Comparison of ENCODE assay signal across 39 cellular contexts in the genomic region with DNA sequence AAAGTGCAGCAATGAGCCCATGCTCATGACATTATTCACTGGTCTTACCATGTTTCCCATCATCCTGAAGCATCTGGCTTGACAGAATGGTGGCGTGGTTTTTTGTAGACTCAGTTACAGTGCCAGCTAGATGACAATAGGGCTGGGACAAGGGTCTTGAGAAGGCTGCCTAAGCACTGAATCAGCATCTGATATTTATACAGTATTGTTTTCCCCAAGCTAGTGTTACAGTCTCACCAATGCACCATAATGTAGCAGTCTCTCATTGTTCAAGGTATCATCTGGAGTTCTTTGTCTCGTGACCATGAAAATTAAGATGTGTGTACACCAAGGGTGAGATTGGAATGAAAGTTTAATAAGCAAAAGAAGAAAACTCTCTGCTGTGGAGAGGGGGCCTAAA. TPM values are rescaled to one million over a fixed set of nuclear protein-coding genes. Genes with fewer than 3 reads are reported as not detected.
"Had no signal": no experiment of that assay in that cellular context is flagged by ENCODE, and none has a peak within 500 bp of the region (broad histone marks: within the 10 kb centered on the region; RNA-seq: fewer than 3 reads in every experiment).

No MANE protein-coding gene starts in this region.

- H3K36me3 ChIP-seq: adrenal gland, ascending aorta, brain microvascular endothelial cell, breast epithelium, cardiac muscle cell had no signal

- H3K4me3 Mint-ChIP-seq: activated naive CD4-positive, alpha-beta T cell treated with anti-CD3 and anti-CD28 coated beads for 36 hours; activated naive CD4-positive, alpha-beta T cell treated with anti-CD3 and anti-CD28 coated beads, Interleukin-2, amount 10 ng/mL, durations not matched to agents 7 days and 5 days; activated naive CD4-positive, alpha-beta T cell treated with anti-CD3 and anti-CD28 coated beads, Interleukin-2, amount 50 U/mL, for 24 hours; activated naive CD8-positive, alpha-beta T cell; activated naive CD8-positive, alpha-beta T cell treated with anti-CD3 and anti-CD28 coated beads for 36 hours; activated naive CD8-positive, alpha-beta T cell treated with anti-CD3 and anti-CD28 coated beads, Interleukin-2, amount 10 ng/mL, durations not matched to agents 7 days and 5 days; activated naive CD8-positive, alpha-beta T cell treated with anti-CD3 and anti-CD28 coated beads, Interleukin-2, amount 50 U/mL, for 24 hours; activated T-cell treated with anti-CD3 and anti-CD28 coated beads, Interleukin-2, amount 50 U/mL, for 24 hours; activated T-cell treated with anti-CD3 and anti-CD28 coated beads, Interleukin-2, amount 50 U/mL, for 4 hours; activated T-cell treated with anti-CD3 and anti-CD28 coated beads, Interleukin-2, amount 50 U/mL, for 72 hours; activated T-helper 1 cell treated with anti-CD3 and anti-CD28 coated beads, Interleukin-12 subunit alpha, Interleukin-12 subunit beta, Interleukin-2, Interleukin-4 antibody, amounts not matched to agents 30 ng/mL and 10 ng/mL and 1 ng/mL, durations not matched to agents 14 hours and 24 hours and 36 hours; activated T-helper 17 cell treated with anti-CD3 and anti-CD28 coated beads, Interleukin-2, amount 50 U/mL, for 72 hours; brain; central memory CD8-positive, alpha-beta T cell had no signal

- FAIRE-seq: astrocyte had no signal

- H3K27ac ChIP-seq: adrenal gland, ascending aorta, body of pancreas, brain microvascular endothelial cell, breast epithelium, cardiac muscle cell had no signal

- H3K9me3 ChIP-seq: adrenal gland, ascending aorta, body of pancreas had no signal

- H3K4me1 Mint-ChIP-seq: activated naive CD4-positive, alpha-beta T cell treated with anti-CD3 and anti-CD28 coated beads, Interleukin-2, amount 10 ng/mL, durations not matched to agents 7 days and 5 days; activated naive CD4-positive, alpha-beta T cell treated with anti-CD3 and anti-CD28 coated beads, Interleukin-2, amount 50 U/mL, for 24 hours; activated naive CD8-positive, alpha-beta T cell treated with anti-CD3 and anti-CD28 coated beads for 36 hours; activated naive CD8-positive, alpha-beta T cell treated with anti-CD3 and anti-CD28 coated beads, Interleukin-2, amount 10 ng/mL, durations not matched to agents 7 days and 5 days; activated naive CD8-positive, alpha-beta T cell treated with anti-CD3 and anti-CD28 coated beads, Interleukin-2, amount 50 U/mL, for 24 hours; activated T-helper 17 cell treated with anti-CD3 and anti-CD28 coated beads, Interleukin-2, amount 50 U/mL, for 72 hours; brain; central memory CD8-positive, alpha-beta T cell had no signal

- ATAC-seq: activated naive CD4-positive, alpha-beta T cell treated with anti-CD3 and anti-CD28 coated beads, Interleukin-2, amount 50 U/mL, for 72 hours; activated naive CD8-positive, alpha-beta T cell treated with anti-CD3 and anti-CD28 coated beads, Interleukin-2, amount 50 U/mL, for 24 hours; activated T-cell treated with anti-CD3 and anti-CD28 coated beads, Interleukin-2, amount 50 U/mL, for 4 hours; activated T-cell treated with anti-CD3 and anti-CD28 coated beads, Interleukin-2, amount 50 U/mL, for 72 hours; activated T-helper 17 cell treated with anti-CD3 and anti-CD28 coated beads, Interleukin-2, amount 50 U/mL, for 72 hours; body of pancreas had no signal

- H3K9me3 Mint-ChIP-seq: activated naive CD8-positive, alpha-beta T cell treated with anti-CD3 and anti-CD28 coated beads for 36 hours; activated T-cell treated with anti-CD3 and anti-CD28 coated beads, Interleukin-2, amount 50 U/mL, for 4 hours; activated T-helper 2 cell treated with anti-CD3 and anti-CD28 coated beads, Interferon-gamma antibody, Interleukin-2, Interleukin-4, amounts not matched to agents 10 μg/mL and 5 μg/mL and 100 μg/mL, durations not matched to agents 14 hours and 24 hours and 36 hours had no signal

- H3K36me3 Mint-ChIP-seq: activated naive CD4-positive, alpha-beta T cell treated with anti-CD3 and anti-CD28 coated beads, Interleukin-2, amount 10 ng/mL, durations not matched to agents 7 days and 5 days; activated naive CD8-positive, alpha-beta T cell treated with anti-CD3 and anti-CD28 coated beads, Interleukin-2, amount 10 ng/mL, durations not matched to agents 7 days and 5 days; brain had no signal

- H3K27ac Mint-ChIP-seq: activated naive CD4-positive, alpha-beta T cell treated with anti-CD3 and anti-CD28 coated beads for 36 hours; activated naive CD4-positive, alpha-beta T cell treated with anti-CD3 and anti-CD28 coated beads, Interleukin-2, amount 10 ng/mL, durations not matched to agents 7 days and 5 days; activated naive CD4-positive, alpha-beta T cell treated with anti-CD3 and anti-CD28 coated beads, Interleukin-2, amount 50 U/mL, for 24 hours; activated naive CD4-positive, alpha-beta T cell treated with anti-CD3 and anti-CD28 coated beads, Interleukin-2, amount 50 U/mL, for 72 hours; activated naive CD8-positive, alpha-beta T cell; activated naive CD8-positive, alpha-beta T cell treated with anti-CD3 and anti-CD28 coated beads for 36 hours; activated naive CD8-positive, alpha-beta T cell treated with anti-CD3 and anti-CD28 coated beads, Interleukin-2, amount 10 ng/mL, durations not matched to agents 7 days and 5 days; activated naive CD8-positive, alpha-beta T cell treated with anti-CD3 and anti-CD28 coated beads, Interleukin-2, amount 50 U/mL, for 24 hours; activated T-cell treated with anti-CD3 and anti-CD28 coated beads, Interleukin-2, amount 50 U/mL, for 24 hours; activated T-cell treated with anti-CD3 and anti-CD28 coated beads, Interleukin-2, amount 50 U/mL, for 72 hours; activated T-helper 1 cell treated with anti-CD3 and anti-CD28 coated beads, Interleukin-12 subunit alpha, Interleukin-12 subunit beta, Interleukin-2, Interleukin-4 antibody, amounts not matched to agents 30 ng/mL and 10 ng/mL and 1 ng/mL, durations not matched to agents 14 hours and 24 hours and 36 hours; activated T-helper 17 cell treated with anti-CD3 and anti-CD28 coated beads, Interleukin-2, amount 50 U/mL, for 72 hours; activated T-helper 2 cell treated with anti-CD3 and anti-CD28 coated beads, Interferon-gamma antibody, Interleukin-2, Interleukin-4, amounts not matched to agents 10 μg/mL and 5 μg/mL and 100 μg/mL, durations not matched to agents 14 hours and 24 hours and 36 hours; brain had no signal

- H3K4me3 ChIP-seq: adrenal gland, ascending aorta, body of pancreas, breast epithelium, cardiac muscle cell had no signal

- DNase-seq: activated effector memory CD4-positive, alpha-beta T cell treated with anti-CD3 and anti-CD28 coated beads, Interleukin-2, amount 50 U/mL, for 16 hours; activated effector memory CD4-positive, alpha-beta T cell treated with Interleukin-2 at 50 U/mL for 16 hours; activated gamma-delta T cell; activated gamma-delta T cell treated with Interleukin-2 at 50 U/mL for 16 hours; activated naive CD4-positive, alpha-beta T cell; activated naive CD4-positive, alpha-beta T cell treated with anti-CD3 and anti-CD28 coated beads for 36 hours; activated naive CD4-positive, alpha-beta T cell treated with anti-CD3 and anti-CD28 coated beads, Interleukin-2, amount 10 ng/mL, durations not matched to agents 7 days and 5 days; activated naive CD4-positive, alpha-beta T cell treated with anti-CD3 and anti-CD28 coated beads, Interleukin-2, amount 50 U/mL, for 16 hours; activated naive CD4-positive, alpha-beta T cell treated with Interleukin-2 at 50 U/mL for 16 hours; activated naive CD8-positive, alpha-beta T cell treated with anti-CD3 and anti-CD28 coated beads for 36 hours; activated naive CD8-positive, alpha-beta T cell treated with anti-CD3 and anti-CD28 coated beads, Interleukin-2, amount 10 ng/mL, durations not matched to agents 7 days and 5 days; activated naive CD8-positive, alpha-beta T cell treated with anti-CD3 and anti-CD28 coated beads, Interleukin-2, amount 50 U/mL, for 24 hours; activated T-cell treated with anti-CD3 and anti-CD28 coated beads, Interleukin-2, amount 50 U/mL, for 24 hours; activated T-cell treated with anti-CD3 and anti-CD28 coated beads, Interleukin-2, amount 50 U/mL, for 4 hours; activated T-cell treated with anti-CD3 and anti-CD28 coated beads, Interleukin-2, amount 50 U/mL, for 48 hours; activated T-cell treated with anti-CD3 and anti-CD28 coated beads, Interleukin-2, amount 50 U/mL, for 72 hours; adrenal gland; amniotic stem cell; amygdala; anterior cingulate cortex; aorta; body of pancreas; brain microvascular endothelial cell; caudate nucleus; central memory CD4-positive, alpha-beta T cell; cerebellar nuclear complex had no signal

- H3K4me1 ChIP-seq: adrenal gland, ascending aorta, body of pancreas, breast epithelium had no signal

- H3K27me3 ChIP-seq: adrenal gland, ascending aorta, body of pancreas, breast epithelium, cardiac muscle cell had no signal

RNA-seq across cellular contexts. Expression of gene GGTA1, which starts 19.0 kb away (rescaled TPM):
- total RNA-seq: activated naive CD4-positive, alpha-beta T cell treated with anti-CD3 and anti-CD28 coated beads for 36 hours; activated naive CD4-positive, alpha-beta T cell treated with anti-CD3 and anti-CD28 coated beads, Interleukin-2, amount 50 U/mL, for 72 hours; activated naive CD8-positive, alpha-beta T cell treated with anti-CD3 and anti-CD28 coated beads for 36 hours; activated naive CD8-positive, alpha-beta T cell treated with anti-CD3 and anti-CD28 coated beads, Interleukin-2, amount 10 ng/mL, durations not matched to agents 7 days and 5 days; activated T-cell treated with anti-CD3 and anti-CD28 coated beads, Interleukin-2, amount 50 U/mL, for 4 hours; activated T-cell treated with anti-CD3 and anti-CD28 coated beads, Interleukin-2, amount 50 U/mL, for 72 hours; activated T-helper 17 cell treated with anti-CD3 and anti-CD28 coated beads, Interleukin-2, amount 50 U/mL, for 72 hours; activated T-helper 2 cell treated with anti-CD3 and anti-CD28 coated beads, Interferon-gamma antibody, Interleukin-2, Interleukin-4, amounts not matched to agents 10 μg/mL and 5 μg/mL and 100 μg/mL, durations not matched to agents 14 hours and 24 hours and 36 hours; bronchial epithelial cell; cardiac muscle cell had no signal
